In the genomic region with DNA sequence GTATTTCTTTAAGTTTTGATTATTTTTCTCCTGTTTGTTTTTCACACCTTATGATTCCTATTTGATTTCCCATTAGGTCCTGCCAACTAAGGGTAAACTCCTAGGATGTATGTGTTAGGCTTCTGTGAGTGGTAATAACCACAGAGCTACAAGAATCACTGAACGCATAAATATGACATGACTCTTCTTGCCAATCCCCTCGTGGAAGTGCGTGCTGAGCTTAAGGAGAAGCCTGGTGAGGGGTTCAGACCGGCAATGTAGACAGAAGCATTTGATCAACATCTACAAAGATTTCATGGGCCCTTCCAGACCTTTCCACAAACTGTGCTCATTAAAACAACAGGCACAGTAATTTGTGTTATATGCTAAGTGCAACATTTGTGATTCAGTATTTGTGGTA, we compare ENCODE assay signal across 2 cellular contexts.
TF ChIP-seq lines count a peak whose summit lies in the region.

No MANE protein-coding gene starts in this region.

TF ChIP-seq in SK-N-SH, 30 proteins besides CTCF, POLR2A, EP300 and RAD21 (continued from another document):
- no peak for TF ChIP-seq RCOR1 (IDR thresholded peaks at IDR 0.05; ENCODE audit: low read length)
- no peak for TF ChIP-seq YY1 (IDR thresholded peaks at IDR 0.05; ENCODE audit: low read depth)
- no peak for TF ChIP-seq GABPA (IDR thresholded peaks at IDR 0.05; ENCODE audit: low read depth)
- TF ChIP-seq, protein P1, sequence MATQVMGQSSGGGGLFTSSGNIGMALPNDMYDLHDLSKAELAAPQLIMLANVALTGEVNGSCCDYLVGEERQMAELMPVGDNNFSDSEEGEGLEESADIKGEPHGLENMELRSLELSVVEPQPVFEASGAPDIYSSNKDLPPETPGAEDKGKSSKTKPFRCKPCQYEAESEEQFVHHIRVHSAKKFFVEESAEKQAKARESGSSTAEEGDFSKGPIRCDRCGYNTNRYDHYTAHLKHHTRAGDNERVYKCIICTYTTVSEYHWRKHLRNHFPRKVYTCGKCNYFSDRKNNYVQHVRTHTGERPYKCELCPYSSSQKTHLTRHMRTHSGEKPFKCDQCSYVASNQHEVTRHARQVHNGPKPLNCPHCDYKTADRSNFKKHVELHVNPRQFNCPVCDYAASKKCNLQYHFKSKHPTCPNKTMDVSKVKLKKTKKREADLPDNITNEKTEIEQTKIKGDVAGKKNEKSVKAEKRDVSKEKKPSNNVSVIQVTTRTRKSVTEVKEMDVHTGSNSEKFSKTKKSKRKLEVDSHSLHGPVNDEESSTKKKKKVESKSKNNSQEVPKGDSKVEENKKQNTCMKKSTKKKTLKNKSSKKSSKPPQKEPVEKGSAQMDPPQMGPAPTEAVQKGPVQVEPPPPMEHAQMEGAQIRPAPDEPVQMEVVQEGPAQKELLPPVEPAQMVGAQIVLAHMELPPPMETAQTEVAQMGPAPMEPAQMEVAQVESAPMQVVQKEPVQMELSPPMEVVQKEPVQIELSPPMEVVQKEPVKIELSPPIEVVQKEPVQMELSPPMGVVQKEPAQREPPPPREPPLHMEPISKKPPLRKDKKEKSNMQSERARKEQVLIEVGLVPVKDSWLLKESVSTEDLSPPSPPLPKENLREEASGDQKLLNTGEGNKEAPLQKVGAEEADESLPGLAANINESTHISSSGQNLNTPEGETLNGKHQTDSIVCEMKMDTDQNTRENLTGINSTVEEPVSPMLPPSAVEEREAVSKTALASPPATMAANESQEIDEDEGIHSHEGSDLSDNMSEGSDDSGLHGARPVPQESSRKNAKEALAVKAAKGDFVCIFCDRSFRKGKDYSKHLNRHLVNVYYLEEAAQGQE (IDR thresholded peaks at IDR 0.05; ENCODE audit: low read depth, low read length) = no peak
- TF ChIP-seq SIN3A (IDR thresholded peaks at IDR 0.05; ENCODE audit: borderline replicate concordance, low read depth, low read length) = no peak
- no peak for TF ChIP-seq MEF2A (IDR thresholded peaks at IDR 0.05; ENCODE audit: borderline replicate concordance, low read depth)
- TF ChIP-seq SMC3 (IDR thresholded peaks at IDR 0.05; ENCODE audit: low read depth, low read length) = no peak
- TF ChIP-seq TAF1 (IDR thresholded peaks at IDR 0.05; ENCODE audit: borderline replicate concordance, low read depth, low read length) = no peak
- TF ChIP-seq FOSL2 (IDR thresholded peaks at IDR 0.05; ENCODE audit: borderline replicate concordance, low read depth) = no peak
- TF ChIP-seq GATA2 (CRISPR knock-in tag; IDR thresholded peaks at IDR 0.05) = no peak
- TF ChIP-seq EZH2phosphoT487 (IDR thresholded peaks at IDR 0.05; ENCODE audit: borderline replicate concordance, low read depth) = no peak
- TF ChIP-seq CHD2 (IDR thresholded peaks at IDR 0.05; ENCODE audit: low read length, partially characterized antibody) = no peak

TF ChIP-seq in SK-N-SH treated with all-trans-retinoic acid at 6 μM for 48 hours, 23 proteins besides CTCF, POLR2A, EP300 and RAD21 (continued from another document):
- TF ChIP-seq, protein P2, sequence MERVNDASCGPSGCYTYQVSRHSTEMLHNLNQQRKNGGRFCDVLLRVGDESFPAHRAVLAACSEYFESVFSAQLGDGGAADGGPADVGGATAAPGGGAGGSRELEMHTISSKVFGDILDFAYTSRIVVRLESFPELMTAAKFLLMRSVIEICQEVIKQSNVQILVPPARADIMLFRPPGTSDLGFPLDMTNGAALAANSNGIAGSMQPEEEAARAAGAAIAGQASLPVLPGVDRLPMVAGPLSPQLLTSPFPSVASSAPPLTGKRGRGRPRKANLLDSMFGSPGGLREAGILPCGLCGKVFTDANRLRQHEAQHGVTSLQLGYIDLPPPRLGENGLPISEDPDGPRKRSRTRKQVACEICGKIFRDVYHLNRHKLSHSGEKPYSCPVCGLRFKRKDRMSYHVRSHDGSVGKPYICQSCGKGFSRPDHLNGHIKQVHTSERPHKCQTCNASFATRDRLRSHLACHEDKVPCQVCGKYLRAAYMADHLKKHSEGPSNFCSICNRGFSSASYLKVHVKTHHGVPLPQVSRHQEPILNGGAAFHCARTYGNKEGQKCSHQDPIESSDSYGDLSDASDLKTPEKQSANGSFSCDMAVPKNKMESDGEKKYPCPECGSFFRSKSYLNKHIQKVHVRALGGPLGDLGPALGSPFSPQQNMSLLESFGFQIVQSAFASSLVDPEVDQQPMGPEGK (CRISPR knock-in tag; IDR thresholded peaks at IDR 0.05; ENCODE audit: borderline replicate concordance) = no peak
- TF ChIP-seq ZC3H10 (CRISPR knock-in tag; IDR thresholded peaks at IDR 0.05) (no peak), GLIS3 (CRISPR knock-in tag; IDR thresholded peaks at IDR 0.05) (no peak), CSDC2 (CRISPR knock-in tag; IDR thresholded peaks at IDR 0.05) (no peak), ZNF70 (CRISPR knock-in tag; IDR thresholded peaks at IDR 0.05) (no peak), TCF4 (CRISPR knock-in tag; IDR thresholded peaks at IDR 0.05; ENCODE audit: borderline replicate concordance) (no peak), ARNTL (CRISPR knock-in tag; IDR thresholded peaks at IDR 0.05; ENCODE audit: borderline replicate concordance, low read depth) (no peak), ZFP3 (CRISPR knock-in tag; IDR thresholded peaks at IDR 0.05) (no peak), SNAI2 (CRISPR knock-in tag; IDR thresholded peaks at IDR 0.05) (no peak), ESRRG (CRISPR knock-in tag; IDR thresholded peaks at IDR 0.05) (no peak), RARB (CRISPR knock-in tag; IDR thresholded peaks at IDR 0.05) (no peak), ISL1 (CRISPR knock-in tag; IDR thresholded peaks at IDR 0.05) (no peak), ZFP30 (CRISPR knock-in tag; IDR thresholded peaks at IDR 0.05) (no peak), OSR1 (CRISPR knock-in tag; IDR thresholded peaks at IDR 0.05) (no peak), BACH2 (CRISPR knock-in tag; IDR thresholded peaks at IDR 0.05; ENCODE audit: borderline replicate concordance) (no peak)
- TF ChIP-seq, protein P3, sequence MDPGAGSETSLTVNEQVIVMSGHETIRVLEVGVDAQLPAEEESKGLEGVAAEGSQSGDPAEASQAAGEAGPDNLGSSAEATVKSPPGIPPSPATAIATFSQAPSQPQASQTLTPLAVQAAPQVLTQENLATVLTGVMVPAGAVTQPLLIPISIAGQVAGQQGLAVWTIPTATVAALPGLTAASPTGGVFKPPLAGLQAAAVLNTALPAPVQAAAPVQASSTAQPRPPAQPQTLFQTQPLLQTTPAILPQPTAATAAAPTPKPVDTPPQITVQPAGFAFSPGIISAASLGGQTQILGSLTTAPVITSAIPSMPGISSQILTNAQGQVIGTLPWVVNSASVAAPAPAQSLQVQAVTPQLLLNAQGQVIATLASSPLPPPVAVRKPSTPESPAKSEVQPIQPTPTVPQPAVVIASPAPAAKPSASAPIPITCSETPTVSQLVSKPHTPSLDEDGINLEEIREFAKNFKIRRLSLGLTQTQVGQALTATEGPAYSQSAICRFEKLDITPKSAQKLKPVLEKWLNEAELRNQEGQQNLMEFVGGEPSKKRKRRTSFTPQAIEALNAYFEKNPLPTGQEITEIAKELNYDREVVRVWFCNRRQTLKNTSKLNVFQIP (CRISPR knock-in tag; IDR thresholded peaks at IDR 0.05; ENCODE audit: borderline replicate concordance, low read depth) = no peak
